24 cellular contexts compared by ENCODE assay signal in genomic region chr18:46696268-46696667, GRCh38. TPM values are rescaled to one million over a fixed set of nuclear protein-coding genes. Genes with fewer than 3 reads are reported as not detected.
"Had no signal": no experiment of that assay in that cellular context is flagged by ENCODE, and none has a peak within 500 bp of the region (broad histone marks: within the 10 kb centered on the region; RNA-seq: fewer than 3 reads in every experiment).

No MANE protein-coding gene starts in this region.

- H3K27ac ChIP-seq: coronary artery, esophagus muscularis mucosa, foreskin keratinocyte, left lung, lower lobe of right lung, ovary, sigmoid colon, transverse colon, upper lobe of right lung, uterus had no signal

- H3K4me3 ChIP-seq: coronary artery, esophagus muscularis mucosa, left lung, lower lobe of right lung, ovary, sigmoid colon, transverse colon, upper lobe of right lung, uterus had no signal

- H3K4me1 ChIP-seq: foreskin keratinocyte, left lung, lower lobe of right lung, sigmoid colon, transverse colon, upper lobe of right lung, uterus had no signal

- H3K27me3 ChIP-seq: esophagus muscularis mucosa, foreskin keratinocyte, left lung, ovary, sigmoid colon, transverse colon, upper lobe of right lung, uterus had no signal

- DNase-seq: dermis blood vessel endothelial cell; effector memory CD4-positive, alpha-beta T cell; foreskin keratinocyte; glutamatergic neuron; left lung; lower lobe of right lung; natural killer cell; occipital lobe; ovary; sigmoid colon; stimulated activated CD4-positive, alpha-beta T cell treated with anti-CD3 and anti-CD28 coated beads, Interleukin-2, amount 100 ng/mL, for 24 hours; stimulated activated CD4-positive, alpha-beta T cell treated with anti-CD3 and anti-CD28 coated beads, Interleukin-4, amount 100 ng/mL, for 24 hours; stimulated activated naive CD8-positive, alpha-beta T cell treated with anti-CD3 and anti-CD28 coated beads, Interleukin-15, Interleukin-2, amounts not matched to agents 100 U/mL and 50 U/mL, for 24 hours; transverse colon; upper lobe of right lung; uterus had no signal

- H3K9me3 ChIP-seq: esophagus muscularis mucosa, left lung, lower lobe of right lung, ovary, sigmoid colon, transverse colon, upper lobe of right lung, uterus had no signal

- ATAC-seq: foreskin keratinocyte; left lung; lower lobe of right lung; stimulated activated effector memory CD8-positive, alpha-beta T cell treated with anti-CD3 and anti-CD28 coated beads, Interleukin-12 subunit alpha, Interleukin-12 subunit beta, amount 100 ng/mL, for 72 hours; stimulated activated naive CD8-positive, alpha-beta T cell treated with anti-CD3 and anti-CD28 coated beads, Interleukin-15, Interleukin-2, amounts not matched to agents 100 U/mL and 50 U/mL, for 24 hours; upper lobe of right lung had no signal

- FAIRE-seq: endothelial cell of umbilical vein, keratinocyte had no signal

- H3K36me3 ChIP-seq: left lung, lower lobe of right lung, ovary, sigmoid colon, transverse colon, upper lobe of right lung, uterus had no signal

RNA-seq across cellular contexts. Expression of gene LOXHD1, which starts 39.2 kb away (rescaled TPM):
- total RNA-seq: endothelial cell of umbilical vein, epithelial cell of proximal tubule, fibroblast of lung, foreskin keratinocyte had no signal
- polyA plus RNA-seq: endothelial cell of umbilical vein, fibroblast of lung, foreskin keratinocyte, keratinocyte, neural cell had no signal
